In genomic region chr16:69131167-69131748, GRCh38 we compare ENCODE assay signal across 1 cellular context.
TF ChIP-seq lines count a peak whose summit lies in the region.

No MANE protein-coding gene starts in this region.

TF ChIP-seq in H1, 55 proteins besides CTCF, POLR2A, EP300 and RAD21:
- TF ChIP-seq TBP (IDR thresholded peaks at IDR 0.05; ENCODE audit: low read depth, low read length) = 0 out of 2 replicates have a peak, but pooled peaks have one; percentile 5
- 0 out of 2 replicates have a peak, but pooled peaks have one; percentile 13 for TF ChIP-seq TAF1 (IDR thresholded peaks at IDR 0.05; ENCODE audit: low read depth, low read length)
- no peak for TF ChIP-seq TEAD4 (IDR thresholded peaks at IDR 0.05; ENCODE audit: low read depth, low read length)
- TF ChIP-seq NANOG (IDR thresholded peaks at IDR 0.05; ENCODE audit: insufficient read depth, low read depth, low read length, poor library complexity, severe bottlenecking) = no peak
- 0 out of 2 replicates have a peak, but pooled peaks have one; percentile 8 for TF ChIP-seq SP1 (IDR thresholded peaks at IDR 0.05; ENCODE audit: low read depth, low read length)
